In genomic region chr1:67760030-67760821, GRCh38 we compare ENCODE assay signal across 1 cellular context.
TF ChIP-seq lines count a peak whose summit lies in the region.

No MANE protein-coding gene starts in this region.

TF ChIP-seq in HepG2, 621 proteins besides CTCF, POLR2A, EP300 and RAD21 (continued from another document and continues in another):
- TF ChIP-seq TFDP2 (CRISPR knock-in tag; IDR thresholded peaks at IDR 0.05) = no peak
- TF ChIP-seq, protein P1, sequence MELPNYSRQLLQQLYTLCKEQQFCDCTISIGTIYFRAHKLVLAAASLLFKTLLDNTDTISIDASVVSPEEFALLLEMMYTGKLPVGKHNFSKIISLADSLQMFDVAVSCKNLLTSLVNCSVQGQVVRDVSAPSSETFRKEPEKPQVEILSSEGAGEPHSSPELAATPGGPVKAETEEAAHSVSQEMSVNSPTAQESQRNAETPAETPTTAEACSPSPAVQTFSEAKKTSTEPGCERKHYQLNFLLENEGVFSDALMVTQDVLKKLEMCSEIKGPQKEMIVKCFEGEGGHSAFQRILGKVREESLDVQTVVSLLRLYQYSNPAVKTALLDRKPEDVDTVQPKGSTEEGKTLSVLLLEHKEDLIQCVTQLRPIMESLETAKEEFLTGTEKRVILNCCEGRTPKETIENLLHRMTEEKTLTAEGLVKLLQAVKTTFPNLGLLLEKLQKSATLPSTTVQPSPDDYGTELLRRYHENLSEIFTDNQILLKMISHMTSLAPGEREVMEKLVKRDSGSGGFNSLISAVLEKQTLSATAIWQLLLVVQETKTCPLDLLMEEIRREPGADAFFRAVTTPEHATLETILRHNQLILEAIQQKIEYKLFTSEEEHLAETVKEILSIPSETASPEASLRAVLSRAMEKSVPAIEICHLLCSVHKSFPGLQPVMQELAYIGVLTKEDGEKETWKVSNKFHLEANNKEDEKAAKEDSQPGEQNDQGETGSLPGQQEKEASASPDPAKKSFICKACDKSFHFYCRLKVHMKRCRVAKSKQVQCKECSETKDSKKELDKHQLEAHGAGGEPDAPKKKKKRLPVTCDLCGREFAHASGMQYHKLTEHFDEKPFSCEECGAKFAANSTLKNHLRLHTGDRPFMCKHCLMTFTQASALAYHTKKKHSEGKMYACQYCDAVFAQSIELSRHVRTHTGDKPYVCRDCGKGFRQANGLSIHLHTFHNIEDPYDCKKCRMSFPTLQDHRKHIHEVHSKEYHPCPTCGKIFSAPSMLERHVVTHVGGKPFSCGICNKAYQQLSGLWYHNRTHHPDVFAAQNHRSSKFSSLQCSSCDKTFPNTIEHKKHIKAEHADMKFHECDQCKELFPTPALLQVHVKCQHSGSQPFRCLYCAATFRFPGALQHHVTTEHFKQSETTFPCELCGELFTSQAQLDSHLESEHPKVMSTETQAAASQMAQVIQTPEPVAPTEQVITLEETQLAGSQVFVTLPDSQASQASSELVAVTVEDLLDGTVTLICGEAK (IDR thresholded peaks at IDR 0.05) = no peak
- TF ChIP-seq, protein P1 (CRISPR knock-in tag; IDR thresholded peaks at IDR 0.05) = no peak
- no peak for TF ChIP-seq JUNB (CRISPR knock-in tag; IDR thresholded peaks at IDR 0.05; ENCODE audit: borderline replicate concordance)
- peak; percentile 64; the same call in 1 of the 2 replicates for TF ChIP-seq HDAC1 (CRISPR knock-in tag; IDR thresholded peaks at IDR 0.05)
- TF ChIP-seq, protein P2, sequence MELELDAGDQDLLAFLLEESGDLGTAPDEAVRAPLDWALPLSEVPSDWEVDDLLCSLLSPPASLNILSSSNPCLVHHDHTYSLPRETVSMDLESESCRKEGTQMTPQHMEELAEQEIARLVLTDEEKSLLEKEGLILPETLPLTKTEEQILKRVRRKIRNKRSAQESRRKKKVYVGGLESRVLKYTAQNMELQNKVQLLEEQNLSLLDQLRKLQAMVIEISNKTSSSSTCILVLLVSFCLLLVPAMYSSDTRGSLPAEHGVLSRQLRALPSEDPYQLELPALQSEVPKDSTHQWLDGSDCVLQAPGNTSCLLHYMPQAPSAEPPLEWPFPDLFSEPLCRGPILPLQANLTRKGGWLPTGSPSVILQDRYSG (CRISPR knock-in tag; IDR thresholded peaks at IDR 0.05) = no peak
- TF ChIP-seq, protein P3, sequence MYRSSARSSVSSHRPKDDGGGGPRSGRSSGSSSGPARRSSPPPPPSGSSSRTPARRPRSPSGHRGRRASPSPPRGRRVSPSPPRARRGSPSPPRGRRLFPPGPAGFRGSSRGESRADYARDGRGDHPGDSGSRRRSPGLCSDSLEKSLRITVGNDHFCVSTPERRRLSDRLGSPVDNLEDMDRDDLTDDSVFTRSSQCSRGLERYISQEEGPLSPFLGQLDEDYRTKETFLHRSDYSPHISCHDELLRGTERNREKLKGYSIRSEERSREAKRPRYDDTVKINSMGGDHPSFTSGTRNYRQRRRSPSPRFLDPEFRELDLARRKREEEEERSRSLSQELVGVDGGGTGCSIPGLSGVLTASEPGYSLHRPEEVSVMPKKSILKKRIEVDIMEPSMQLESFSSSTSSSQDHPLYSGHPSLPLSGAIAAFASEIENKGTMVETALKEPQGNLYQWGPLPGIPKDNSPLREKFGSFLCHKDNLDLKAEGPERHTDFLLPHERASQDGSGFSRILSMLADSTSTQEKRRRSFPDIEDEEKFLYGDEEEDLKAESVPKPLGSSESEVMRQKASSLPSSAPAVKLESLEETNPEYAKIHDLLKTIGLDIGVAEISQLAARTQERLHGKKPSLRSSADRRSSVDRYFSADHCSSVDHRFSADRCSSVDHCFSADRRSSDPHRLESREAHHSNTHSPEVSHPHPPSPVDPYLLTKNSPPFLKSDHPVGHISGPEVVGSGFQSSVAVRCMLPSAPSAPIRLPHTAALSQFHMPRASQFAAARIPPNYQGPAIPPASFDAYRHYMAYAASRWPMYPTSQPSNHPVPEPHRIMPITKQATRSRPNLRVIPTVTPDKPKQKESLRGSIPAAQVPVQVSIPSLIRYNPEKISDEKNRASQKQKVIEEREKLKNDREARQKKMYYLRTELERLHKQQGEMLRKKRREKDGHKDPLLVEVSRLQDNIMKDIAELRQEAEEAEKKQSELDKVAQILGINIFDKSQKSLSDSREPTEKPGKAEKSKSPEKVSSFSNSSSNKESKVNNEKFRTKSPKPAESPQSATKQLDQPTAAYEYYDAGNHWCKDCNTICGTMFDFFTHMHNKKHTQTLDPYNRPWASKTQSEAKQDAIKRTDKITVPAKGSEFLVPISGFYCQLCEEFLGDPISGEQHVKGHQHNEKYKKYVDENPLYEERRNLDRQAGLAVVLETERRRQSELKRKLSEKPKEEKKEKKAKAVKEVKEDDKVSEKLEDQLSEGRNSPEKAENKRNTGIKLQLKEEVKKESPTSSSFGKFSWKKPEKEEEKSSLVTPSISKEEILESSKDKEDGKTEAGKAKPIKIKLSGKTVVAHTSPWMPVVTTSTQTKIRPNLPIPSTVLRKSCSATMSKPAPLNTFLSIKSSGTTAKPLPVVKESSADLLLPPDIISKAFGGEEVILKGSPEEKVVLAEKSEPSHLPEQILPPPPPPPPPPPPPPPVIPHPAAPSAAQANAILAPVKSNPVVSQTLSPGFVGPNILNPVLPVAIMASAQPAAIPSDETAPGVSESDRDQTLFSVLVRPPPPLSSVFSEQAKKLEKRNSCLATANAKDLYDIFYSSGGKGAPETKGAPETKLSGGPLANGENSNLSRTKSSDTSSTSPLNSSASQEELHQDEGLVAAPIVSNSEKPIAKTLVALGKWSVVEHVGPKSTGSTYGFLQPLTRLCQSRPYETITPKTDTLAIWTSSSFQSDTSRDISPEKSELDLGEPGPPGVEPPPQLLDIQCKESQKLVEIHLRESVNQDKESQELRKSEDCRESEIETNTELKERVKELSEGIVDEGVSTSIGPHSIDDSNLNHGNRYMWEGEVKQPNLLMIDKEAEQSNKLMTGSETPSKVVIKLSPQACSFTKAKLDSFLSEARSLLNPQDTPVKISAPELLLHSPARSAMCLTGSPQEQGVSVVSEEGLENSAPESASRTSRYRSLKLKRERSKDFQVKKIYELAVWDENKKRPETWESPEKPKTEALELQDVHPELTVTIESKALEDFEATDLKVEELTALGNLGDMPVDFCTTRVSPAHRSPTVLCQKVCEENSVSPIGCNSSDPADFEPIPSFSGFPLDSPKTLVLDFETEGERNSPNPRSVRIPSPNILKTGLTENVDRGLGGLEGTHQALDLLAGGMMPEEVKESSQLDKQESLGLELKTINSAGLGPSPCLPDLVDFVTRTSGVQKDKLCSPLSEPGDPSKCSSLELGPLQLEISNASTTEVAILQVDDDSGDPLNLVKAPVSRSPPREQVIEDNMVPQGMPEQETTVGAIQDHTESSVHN (CRISPR knock-in tag; IDR thresholded peaks at IDR 0.05) = no peak
- TF ChIP-seq, protein P4, sequence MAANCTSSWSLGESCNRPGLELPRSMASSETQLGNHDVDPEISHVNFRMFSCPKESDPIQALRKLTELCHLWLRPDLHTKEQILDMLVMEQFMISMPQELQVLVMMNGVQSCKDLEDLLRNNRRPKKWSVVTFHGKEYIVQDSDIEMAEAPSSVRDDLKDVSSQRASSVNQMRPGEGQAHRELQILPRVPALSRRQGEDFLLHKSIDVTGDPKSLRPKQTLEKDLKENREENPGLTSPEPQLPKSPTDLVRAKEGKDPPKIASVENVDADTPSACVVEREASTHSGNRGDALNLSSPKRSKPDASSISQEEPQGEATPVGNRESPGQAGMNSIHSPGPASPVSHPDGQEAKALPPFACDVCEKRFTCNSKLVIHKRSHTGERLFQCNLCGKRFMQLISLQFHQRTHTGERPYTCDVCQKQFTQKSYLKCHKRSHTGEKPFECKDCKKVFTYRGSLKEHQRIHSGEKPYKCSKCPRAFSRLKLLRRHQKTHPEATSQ (CRISPR knock-in tag; IDR thresholded peaks at IDR 0.05; ENCODE audit: borderline replicate concordance) = no peak
- TF ChIP-seq, protein P5, sequence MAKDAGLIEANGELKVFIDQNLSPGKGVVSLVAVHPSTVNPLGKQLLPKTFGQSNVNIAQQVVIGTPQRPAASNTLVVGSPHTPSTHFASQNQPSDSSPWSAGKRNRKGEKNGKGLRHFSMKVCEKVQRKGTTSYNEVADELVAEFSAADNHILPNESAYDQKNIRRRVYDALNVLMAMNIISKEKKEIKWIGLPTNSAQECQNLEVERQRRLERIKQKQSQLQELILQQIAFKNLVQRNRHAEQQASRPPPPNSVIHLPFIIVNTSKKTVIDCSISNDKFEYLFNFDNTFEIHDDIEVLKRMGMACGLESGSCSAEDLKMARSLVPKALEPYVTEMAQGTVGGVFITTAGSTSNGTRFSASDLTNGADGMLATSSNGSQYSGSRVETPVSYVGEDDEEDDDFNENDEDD (CRISPR knock-in tag; IDR thresholded peaks at IDR 0.05; ENCODE audit: borderline replicate concordance) = no peak
- no peak for TF ChIP-seq ZNF773 (CRISPR knock-in tag; IDR thresholded peaks at IDR 0.05; ENCODE audit: borderline replicate concordance)
- no peak for TF ChIP-seq MTF2 (CRISPR knock-in tag; IDR thresholded peaks at IDR 0.05; ENCODE audit: borderline replicate concordance)
- no peak for TF ChIP-seq TRIM22 (IDR thresholded peaks at IDR 0.05)
- peak; percentile 17; the same call in 1 of the 2 replicates for TF ChIP-seq RARA (CRISPR knock-in tag; IDR thresholded peaks at IDR 0.05)
- no peak for TF ChIP-seq ZNF569 (CRISPR knock-in tag; IDR thresholded peaks at IDR 0.05; ENCODE audit: borderline replicate concordance)
- no peak for TF ChIP-seq ZNF17 (CRISPR knock-in tag; IDR thresholded peaks at IDR 0.05)
- TF ChIP-seq ZNF616 (CRISPR knock-in tag; IDR thresholded peaks at IDR 0.05; ENCODE audit: low read depth) = no peak
- TF ChIP-seq, protein P6, sequence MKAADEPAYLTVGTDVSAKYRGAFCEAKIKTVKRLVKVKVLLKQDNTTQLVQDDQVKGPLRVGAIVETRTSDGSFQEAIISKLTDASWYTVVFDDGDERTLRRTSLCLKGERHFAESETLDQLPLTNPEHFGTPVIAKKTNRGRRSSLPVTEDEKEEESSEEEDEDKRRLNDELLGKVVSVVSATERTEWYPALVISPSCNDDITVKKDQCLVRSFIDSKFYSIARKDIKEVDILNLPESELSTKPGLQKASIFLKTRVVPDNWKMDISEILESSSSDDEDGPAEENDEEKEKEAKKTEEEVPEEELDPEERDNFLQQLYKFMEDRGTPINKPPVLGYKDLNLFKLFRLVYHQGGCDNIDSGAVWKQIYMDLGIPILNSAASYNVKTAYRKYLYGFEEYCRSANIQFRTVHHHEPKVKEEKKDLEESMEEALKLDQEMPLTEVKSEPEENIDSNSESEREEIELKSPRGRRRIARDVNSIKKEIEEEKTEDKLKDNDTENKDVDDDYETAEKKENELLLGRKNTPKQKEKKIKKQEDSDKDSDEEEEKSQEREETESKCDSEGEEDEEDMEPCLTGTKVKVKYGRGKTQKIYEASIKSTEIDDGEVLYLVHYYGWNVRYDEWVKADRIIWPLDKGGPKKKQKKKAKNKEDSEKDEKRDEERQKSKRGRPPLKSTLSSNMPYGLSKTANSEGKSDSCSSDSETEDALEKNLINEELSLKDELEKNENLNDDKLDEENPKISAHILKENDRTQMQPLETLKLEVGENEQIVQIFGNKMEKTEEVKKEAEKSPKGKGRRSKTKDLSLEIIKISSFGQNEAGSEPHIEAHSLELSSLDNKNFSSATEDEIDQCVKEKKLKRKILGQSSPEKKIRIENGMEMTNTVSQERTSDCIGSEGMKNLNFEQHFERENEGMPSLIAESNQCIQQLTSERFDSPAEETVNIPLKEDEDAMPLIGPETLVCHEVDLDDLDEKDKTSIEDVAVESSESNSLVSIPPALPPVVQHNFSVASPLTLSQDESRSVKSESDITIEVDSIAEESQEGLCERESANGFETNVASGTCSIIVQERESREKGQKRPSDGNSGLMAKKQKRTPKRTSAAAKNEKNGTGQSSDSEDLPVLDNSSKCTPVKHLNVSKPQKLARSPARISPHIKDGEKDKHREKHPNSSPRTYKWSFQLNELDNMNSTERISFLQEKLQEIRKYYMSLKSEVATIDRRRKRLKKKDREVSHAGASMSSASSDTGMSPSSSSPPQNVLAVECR (CRISPR knock-in tag; IDR thresholded peaks at IDR 0.05; ENCODE audit: borderline replicate concordance) = peak; percentile 45; the same call in 1 of the 2 replicates
- TF ChIP-seq HNRNPK (IDR thresholded peaks at IDR 0.05; ENCODE audit: low read depth, low read length, poor library complexity, severe bottlenecking) = no peak
